In the genomic region with DNA sequence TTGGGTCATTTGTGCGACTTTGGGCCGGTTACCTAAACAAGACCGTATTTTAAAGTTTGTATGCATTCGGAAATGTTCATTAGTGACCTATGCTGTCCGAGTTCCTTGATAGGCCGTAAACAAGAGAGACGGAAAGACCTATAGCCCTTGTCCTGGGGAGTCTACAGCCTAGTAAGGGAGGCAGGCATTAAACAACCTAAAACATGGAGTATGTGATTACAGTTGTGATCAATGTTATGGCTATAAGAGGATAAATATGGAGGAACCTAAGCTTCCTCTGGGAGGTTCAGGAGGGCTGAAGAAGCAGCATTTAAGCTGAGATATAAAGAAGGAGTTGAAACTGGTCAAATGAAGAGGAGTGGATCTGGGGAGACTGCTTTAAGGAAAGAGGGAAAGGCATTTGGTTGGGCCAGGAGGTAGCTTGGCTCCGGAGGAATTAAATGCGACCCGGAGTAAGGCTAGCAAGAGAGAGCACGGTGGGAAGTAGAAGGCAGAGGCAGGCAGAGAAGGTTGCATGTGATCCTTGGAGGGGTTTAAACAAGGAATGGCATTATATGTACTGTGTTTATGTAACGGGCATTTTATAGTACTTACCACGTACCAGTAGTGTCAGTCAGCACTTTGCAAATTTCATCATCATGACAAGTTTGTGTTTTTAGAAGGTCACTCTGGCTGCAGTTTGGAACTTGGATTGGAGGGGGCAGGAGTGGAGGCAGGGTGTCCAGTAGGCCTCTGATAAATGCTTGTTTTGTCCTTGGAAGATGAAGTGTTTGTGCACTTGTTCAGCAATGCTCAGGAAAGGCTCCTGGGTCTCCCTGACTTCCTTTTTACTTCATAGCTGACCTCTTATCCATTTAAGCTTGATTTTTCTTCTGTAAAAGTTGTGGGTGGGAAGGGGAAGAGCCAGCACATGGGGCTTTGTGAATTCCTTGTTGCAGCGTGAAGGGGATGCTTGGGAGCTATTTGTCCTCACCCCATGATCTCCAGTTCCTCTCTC, we compare ENCODE assay signal across 6 cellular contexts. TPM values are rescaled to one million over a fixed set of nuclear protein-coding genes. Genes with fewer than 3 reads are reported as not detected.
DNase-seq lines count a peak whose midpoint lies in the region; ATAC-seq and TF ChIP-seq lines count a peak whose summit lies in the region.

No MANE protein-coding gene starts in this region.

- peak overlapping the region; percentile 77; the same call in 1 of the 2 replicates for H3K14ac ChIP-seq in H9 (ENCODE audit: insufficient read depth, low read length)

- no peak overlapping the region for H2AK5ac ChIP-seq in H9 (ENCODE audit: insufficient read length, low read length)

- no peaks in the 10 kb centered on the region; the same call in 1 of the 2 replicates for H3K27me3 ChIP-seq in H9 (ENCODE audit: insufficient read depth, low read length)

- H3K36me3 Mint-ChIP-seq in H9 (ENCODE audit: insufficient read depth in 1 of 3, low read depth in 3 of 3), result no peaks in the 10 kb centered on the region; a peak in 1 of 7 replicates
- H3K36me3 Mint-ChIP-seq in naive B cell, result no peaks in the 10 kb centered on the region

- H3K4me2 ChIP-seq in H9 (ENCODE audit: insufficient read depth, insufficient read length, low read length), result peak overlapping the region; percentile 57

- H3K4me1 ChIP-seq in H9 (ENCODE audit: insufficient read depth, low read length), result peaks cover 4% of the 10 kb centered on the region; the same call in 1 of the 2 replicates

- no peak overlapping the region for H3T11ph ChIP-seq in H9 (ENCODE audit: low read length)

- H3K9me3 Mint-ChIP-seq in H9 (peaks cover 0 to 3% of the 10 kb centered on the region in 2 experiments; a peak in 2 of 5 replicates), naive B cell (no peaks in the 10 kb centered on the region)

- no peak overlapping the region for H2BK12ac ChIP-seq in H9 (ENCODE audit: insufficient read length, low read depth, low read length)

- H3K56ac ChIP-seq in H9 (ENCODE audit: insufficient read length, low read depth, low read length), result no peak overlapping the region

- H3K4me1 Mint-ChIP-seq in H9 (peaks cover 23 to 27% of the 10 kb centered on the region in 2 experiments), naive B cell (peaks cover 6 to 16% (median 9%) of the 10 kb centered on the region in 3 donors)

- no peaks in the 10 kb centered on the region for H3K79me2 ChIP-seq in H9 (ENCODE audit: insufficient read depth, low read length)

- H2BK5ac ChIP-seq in H9 (ENCODE audit: insufficient read length, low read length), result no peak overlapping the region

- H3K18ac ChIP-seq in H9 (ENCODE audit: insufficient read length, low read depth, low read length), result peak overlapping the region; percentile 67

- H3K27me3 Mint-ChIP-seq in H9 (ENCODE audit: low read depth), result peaks cover 12% of the 10 kb centered on the region
- peaks cover 0 to 8% (median 4%) of the 10 kb centered on the region in 3 donors for H3K27me3 Mint-ChIP-seq in naive B cell

- H4K5ac ChIP-seq in H9 (ENCODE audit: insufficient read length, low read depth, low read length), result no peak overlapping the region

- H4K8ac ChIP-seq in H9 (replicated peaks; ENCODE audit: insufficient read length, low read depth, low read length), result no peak overlapping the region

- peak overlapping the region; percentile 22 to 93 (median 32) for H3K27ac Mint-ChIP-seq in H9
- peak overlapping the region; percentile 53 to 95 (median 87) for H3K27ac Mint-ChIP-seq in naive B cell

- no peaks in the 10 kb centered on the region for H4K20me1 ChIP-seq in H9 (ENCODE audit: control insufficient read depth, insufficient read depth, insufficient read length)

- ATAC-seq in naive B cell (ENCODE audit: low read depth in 2 of 2), result no peak
- no peak for ATAC-seq in HG03460 (IDR thresholded peaks at IDR 0.05; ENCODE audit: unreplicated experiment)
- no peak for ATAC-seq in GM19395 (IDR thresholded peaks at IDR 0.05; ENCODE audit: unreplicated experiment)
- no peak for ATAC-seq in GM18868 (IDR thresholded peaks at IDR 0.05; ENCODE audit: unreplicated experiment)

- no peak overlapping the region for H2BK15ac ChIP-seq in H9 (ENCODE audit: low read depth, low read length)

- H3K27ac ChIP-seq in H9 (ENCODE audit: insufficient read length, low read depth, low read length) (no peak overlapping the region), angular gyrus (ENCODE audit: low read depth, low read length) (peak overlapping the region; percentile 86)

- no peaks in the 10 kb centered on the region for H3K79me1 ChIP-seq in H9 (ENCODE audit: insufficient read depth, low read depth, low read length, poor library complexity, severe bottlenecking)

- H3K23me2 ChIP-seq in H9 (ENCODE audit: insufficient read length, low read depth, low read length, poor library complexity, severe bottlenecking), result peaks cover 10% of the 10 kb centered on the region

- peak overlapping the region; percentile 53 to 77 for H3K4me3 Mint-ChIP-seq in H9
- H3K4me3 Mint-ChIP-seq in naive B cell, result peak overlapping the region; percentile 82 to 93 (median 88)

- H3K4ac ChIP-seq in H9 (ENCODE audit: low read depth, low read length), result no peak overlapping the region

- H3K9ac ChIP-seq in H9 (ENCODE audit: extremely low read depth, insufficient read length, low read length), result peak overlapping the region; percentile 55

- no peak overlapping the region for H2BK20ac ChIP-seq in H9 (ENCODE audit: low read depth, low read length, poor library complexity, severe bottlenecking)

- H4K91ac ChIP-seq in H9 (ENCODE audit: insufficient read length, low read depth, low read length), result no peak overlapping the region

- no peaks in the 10 kb centered on the region for H3K9me3 ChIP-seq in H9 (ENCODE audit: control insufficient read depth, low read depth, low read length)

- no peak overlapping the region for H2BK120ac ChIP-seq in H9 (ENCODE audit: low read depth, low read length, poor library complexity, severe bottlenecking)

- no peak for TF ChIP-seq CTCF in H9 (conservative IDR thresholded peaks at IDR 0.05)

- DNase-seq in H9, result no peak
- DNase-seq in naive B cell, result no peak

- H2AFZ ChIP-seq in H9 (ENCODE audit: low read length), result no peak overlapping the region

- H3K23ac ChIP-seq in H9 (ENCODE audit: insufficient read length, low read depth, low read length), result no peak overlapping the region

- no CpG with 5 or more reads among the region's 14 CpGs for WGBS in H9 (ENCODE audit: extremely low coverage, insufficient read length, low lambda C conversion rate)

RNA-seq across cellular contexts. Expression of a gene that starts 1.0 kb away (rescaled TPM):
- 6.5 and 6.9 TPM in 2 replicates for total RNA-seq in H9 (2021)
- polyA plus RNA-seq in naive B cell (ENCODE audit: low read depth in 6 of 6), result 1 to 10 TPM; 1.4 to 4.0 (median 2.3) TPM

RNA-seq across cellular contexts. Expression of a gene that starts 25.4 kb away (rescaled TPM):
- total RNA-seq in H9 (2021), result 26.6 and 26.7 TPM in 2 replicates
- under 1 TPM in 1 of 6 donors, not detected in 5; 0.57 TPM for polyA plus RNA-seq in naive B cell (ENCODE audit: low read depth in 6 of 6)

RNA-seq across cellular contexts. Expression of a gene that starts 47.6 kb away (rescaled TPM):
- total RNA-seq in H9 (2021), result 29.8 and 30.9 TPM in 2 replicates
- polyA plus RNA-seq in naive B cell (ENCODE audit: low read depth in 6 of 6), result 1 to 10 TPM; 5.1 to 7.9 (median 6.4) TPM

RNA-seq across cellular contexts. Expression of a gene that starts 48.8 kb away (rescaled TPM):
- total RNA-seq in H9 (2021), result 32.2 and 33.2 TPM in 2 replicates
- 10 to 100 TPM; 34.0 to 51.3 (median 38.0) TPM for polyA plus RNA-seq in naive B cell (ENCODE audit: low read depth in 6 of 6)

RNA-seq across cellular contexts. Expression of a gene that starts 54.8 kb away (rescaled TPM):
- total RNA-seq in H9 (2021), result 11.9 and 12.0 TPM in 2 replicates
- polyA plus RNA-seq in naive B cell (ENCODE audit: low read depth in 6 of 6), result 1 to 10 TPM in 2 of 6 donors, under 1 TPM in 3, not detected in 1; 0.27 to 2.1 (median 0.77) TPM
